In the genomic region with DNA sequence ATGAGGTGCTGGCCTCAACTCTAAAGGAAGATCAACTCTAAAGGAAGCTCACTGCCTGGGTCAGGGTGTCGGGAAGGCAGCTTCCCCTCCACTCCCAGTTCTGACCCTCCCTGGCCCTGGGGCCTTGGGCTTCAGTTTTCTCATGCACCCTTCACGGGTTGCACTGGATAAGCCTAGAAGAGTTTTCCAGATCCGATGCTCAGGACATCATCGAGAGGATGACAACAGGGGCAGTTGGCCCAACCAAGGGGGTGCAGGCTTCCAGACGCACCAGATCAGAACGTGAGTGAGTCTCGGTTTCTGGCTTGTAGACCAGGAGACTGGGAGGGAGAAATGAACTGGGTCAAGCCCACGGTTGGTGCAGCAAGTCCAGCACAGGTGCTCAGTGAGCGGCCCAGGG, we compare ENCODE assay signal across 20 cellular contexts. TPM values are rescaled to one million over a fixed set of nuclear protein-coding genes. Genes with fewer than 3 reads are reported as not detected.
DNase-seq lines count a peak whose midpoint lies in the region; ATAC-seq and TF ChIP-seq lines count a peak whose summit lies in the region.
"Had no signal": no experiment of that assay in that cellular context is flagged by ENCODE, and none has a peak within 500 bp of the region (broad histone marks: within the 10 kb centered on the region; RNA-seq: fewer than 3 reads in every experiment).

No MANE protein-coding gene starts in this region.

- H3K23ac ChIP-seq in mesenchymal stem cell (ENCODE audit: low read length in 2 of 2) (no peak overlapping the region), neuronal stem cell (ENCODE audit: low read depth, low read length, poor library complexity) (no peak overlapping the region)

- H3K79me1 ChIP-seq in mesenchymal stem cell (replicated peaks; ENCODE audit: low read length, poor library complexity, severe bottlenecking) (no peaks in the 10 kb centered on the region), neuronal stem cell (ENCODE audit: low read depth, low read length) (no peaks in the 10 kb centered on the region)

- H3K4me1 ChIP-seq in BLaER1 (peaks cover 84% of the 10 kb centered on the region), HEK293 (ENCODE audit: control insufficient read depth, insufficient read depth, low read length) (no peaks in the 10 kb centered on the region), mesenchymal stem cell (ENCODE audit: control insufficient read depth, insufficient read depth, low read depth, low read length) (peaks cover 7% of the 10 kb centered on the region), neuronal stem cell (ENCODE audit: control insufficient read depth in 2 of 2, insufficient read depth in 1 of 2, low read depth in 1 of 2, low read length in 2 of 2) (peaks cover 7 to 19% of the 10 kb centered on the region in 2 donors)
- H3K4me1 ChIP-seq: A549 had no signal

- no peak for ATAC-seq in GM18511 (IDR thresholded peaks at IDR 0.05; ENCODE audit: unreplicated experiment)
- no peak for ATAC-seq in left colon
- ATAC-seq in HG02571 (IDR thresholded peaks at IDR 0.05; ENCODE audit: unreplicated experiment), result no peak
- ATAC-seq in GM21786 (IDR thresholded peaks at IDR 0.05; ENCODE audit: unreplicated experiment), result no peak
- ATAC-seq: A549, HepG2 had no signal

- H3K14ac ChIP-seq in mesenchymal stem cell (ENCODE audit: low read length in 2 of 2) (no peak overlapping the region), neuronal stem cell (ENCODE audit: low read length) (no peak overlapping the region)

- H2BK120ac ChIP-seq in mesenchymal stem cell (ENCODE audit: low read depth, low read length) (no peak overlapping the region), neuronal stem cell (ENCODE audit: low read depth, low read length) (no peak overlapping the region)

- peak overlapping the region; percentile 28 for H4K91ac ChIP-seq in mesenchymal stem cell (ENCODE audit: low read length)
- no peak overlapping the region for H4K91ac ChIP-seq in neuronal stem cell (ENCODE audit: low read depth, low read length, poor library complexity)

- CTCF ChIA-PET in HEK293 (lab: Yijun Ruan, JAX), result no interaction called here

- no peak for TF ChIP-seq CTCF in HEK293 (tag by site-specific recombination; IDR thresholded peaks at IDR 0.05)

- H3K9ac ChIP-seq in BLaER1 (no peak overlapping the region; the same call in 1 of the 2 replicates), mesenchymal stem cell (ENCODE audit: low read length) (no peak overlapping the region), neuronal stem cell (ENCODE audit: low read depth, low read length, poor library complexity) (no peak overlapping the region)

- H2BK12ac ChIP-seq in mesenchymal stem cell (ENCODE audit: low read length in 2 of 2), result no peak overlapping the region
- H2BK12ac ChIP-seq in neuronal stem cell (ENCODE audit: low read length), result no peak overlapping the region

- no peaks in the 10 kb centered on the region for H3K27me3 ChIP-seq in BLaER1
- H3K27me3 ChIP-seq in mesenchymal stem cell (ENCODE audit: control insufficient read depth in 1 of 2, insufficient read depth in 1 of 2, low read length in 2 of 2), result no peaks in the 10 kb centered on the region
- H3K27me3 ChIP-seq in neuronal stem cell (ENCODE audit: control insufficient read depth in 3 of 3, insufficient read depth in 3 of 3, low read depth in 1 of 3, low read length in 3 of 3), result peaks cover 0 to 15% (median 2%) of the 10 kb centered on the region in 3 experiments

- H2AK5ac ChIP-seq in mesenchymal stem cell (ENCODE audit: low read length, severe bottlenecking) (no peak overlapping the region), neuronal stem cell (ENCODE audit: low read depth, low read length) (peak overlapping the region; percentile 88)

- H3K18ac ChIP-seq in mesenchymal stem cell (ENCODE audit: low read depth in 1 of 2, low read length in 2 of 2) (peak overlapping the region in 1 of 2 experiments; percentile 28), neuronal stem cell (ENCODE audit: low read length) (peak overlapping the region; percentile 86)

- intact Hi-C loops in left colon (cut with DNase I, micrococcal nuclease), result no loop called here

- 89% methylated on average over 9 of the region's 9 CpGs for WGBS in mesenchymal stem cell
- no CpG with 5 or more reads among the region's 9 CpGs for WGBS in neuronal stem cell (ENCODE audit: extremely low coverage in 2 of 2, insufficient read length in 2 of 2, insufficient replicate concordance in 1 of 2), 2 donors

- H2BK5ac ChIP-seq in mesenchymal stem cell (ENCODE audit: low read depth, low read length, poor library complexity, severe bottlenecking) (no peak overlapping the region), neuronal stem cell (ENCODE audit: low read length) (peak overlapping the region; percentile 7)

- POLR2A ChIA-PET in HEK293 (lab: Yijun Ruan, JAX), result no interaction called here

- H2BK15ac ChIP-seq in mesenchymal stem cell (ENCODE audit: low read depth, poor library complexity, severe bottlenecking), result no peak overlapping the region
- H2BK15ac ChIP-seq in neuronal stem cell (ENCODE audit: low read length), result peak overlapping the region; percentile 25

- no peaks in the 10 kb centered on the region for H4K20me1 ChIP-seq in BLaER1

- H4K8ac ChIP-seq in mesenchymal stem cell (ENCODE audit: low read length) (no peak overlapping the region), neuronal stem cell (ENCODE audit: low read depth, low read length) (no peak overlapping the region)

- H3K9me3 ChIP-seq in BLaER1, result no peaks in the 10 kb centered on the region
- H3K9me3 ChIP-seq in HEK293 (ENCODE audit: control insufficient read depth, insufficient read depth, low read depth, low read length), result no peaks in the 10 kb centered on the region
- H3K9me3 ChIP-seq in mesenchymal stem cell (ENCODE audit: control insufficient read depth, low read length), result no peaks in the 10 kb centered on the region
- no peaks in the 10 kb centered on the region for H3K9me3 ChIP-seq in neuronal stem cell (replicated peaks in 1 of 2; ENCODE audit: control insufficient read depth in 2 of 2, insufficient read depth in 1 of 2, low read depth in 1 of 2, low read length in 2 of 2)
- H3K9me3 ChIP-seq: A549 had no signal

- H3K27ac ChIP-seq in BLaER1, result peak overlapping the region; percentile 68
- H3K27ac ChIP-seq in HEK293 (ENCODE audit: extremely low read depth, low read depth, low read length), result no peak overlapping the region; the same call in 1 of the 2 replicates
- no peak overlapping the region for H3K27ac ChIP-seq in mesenchymal stem cell (ENCODE audit: low read length, poor library complexity, severe bottlenecking)
- no peak overlapping the region for H3K27ac ChIP-seq in neuronal stem cell (replicated peaks; ENCODE audit: low read length)
- H3K27ac ChIP-seq: 22Rv1 had no signal

- H3K36me3 ChIP-seq in BLaER1, result no peaks in the 10 kb centered on the region
- no peaks in the 10 kb centered on the region for H3K36me3 ChIP-seq in HEK293 (ENCODE audit: control insufficient read depth in 2 of 2, insufficient read depth in 1 of 2, low read length in 2 of 2)
- no peaks in the 10 kb centered on the region for H3K36me3 ChIP-seq in mesenchymal stem cell (ENCODE audit: control insufficient read depth in 1 of 2, insufficient read depth in 2 of 2, low read depth in 1 of 2, low read length in 2 of 2)
- H3K36me3 ChIP-seq in neuronal stem cell (replicated peaks in 1 of 2; ENCODE audit: control insufficient read depth in 2 of 2, insufficient read depth in 2 of 2, low read length in 2 of 2), result no peaks in the 10 kb centered on the region

- H3K4ac ChIP-seq in mesenchymal stem cell (ENCODE audit: low read depth in 1 of 2, low read length in 2 of 2), result no peak overlapping the region
- no peak overlapping the region for H3K4ac ChIP-seq in neuronal stem cell (ENCODE audit: low read length)

- H3K4me2 ChIP-seq in BLaER1 (peak overlapping the region; percentile 56), mesenchymal stem cell (ENCODE audit: low read length, poor library complexity, severe bottlenecking) (no peak overlapping the region), neuronal stem cell (ENCODE audit: insufficient read depth, low read length, poor library complexity, severe bottlenecking) (no peak overlapping the region)
- H3K4me2 ChIP-seq: A549 had no signal

- H3K4me3 ChIP-seq in BLaER1 (no peak overlapping the region), HEK293 (ENCODE audit: low read depth, low read length) (no peak overlapping the region), mesenchymal stem cell (ENCODE audit: insufficient read depth in 1 of 2, low read depth in 1 of 2, low read length in 2 of 2) (no peak overlapping the region), neuronal stem cell (ENCODE audit: low read length in 2 of 2) (no peak overlapping the region)
- H3K4me3 ChIP-seq: A549 had no signal

- H2AFZ ChIP-seq in mesenchymal stem cell (ENCODE audit: low read depth, low read length), result no peak overlapping the region
- H2AFZ ChIP-seq in neuronal stem cell (ENCODE audit: low read length), result no peak overlapping the region

- no peak for DNase-seq in mesenchymal stem cell
- no peak for DNase-seq in neuronal stem cell (ENCODE audit: low spot score)
- no peak for DNase-seq in left colon
- DNase-seq: C1 segment of cervical spinal cord; CD4-positive, CD25-positive, alpha-beta regulatory T cell; CD8-positive, alpha-beta memory T cell; COR-L47; DMS 273 treated with DMSO at 0.1 percent for 48 hours; DMS53; HCEC 1CT; HFFc6; KBM-7 had no signal

TF ChIP-seq in HEK293, 187 proteins besides CTCF, POLR2A, EP300 and RAD21:
- TF ChIP-seq ZNF544 (tag by site-specific recombination; IDR thresholded peaks at IDR 0.05) (no peak), ZSCAN30 (tag by site-specific recombination; IDR thresholded peaks at IDR 0.05) (no peak), ZNF223 (tag by site-specific recombination; IDR thresholded peaks at IDR 0.05) (peak; percentile 61; the same call in 1 of the 2 replicates)

RNA-seq across cellular contexts. Expression of a gene that starts 34.2 kb away (rescaled TPM):
- polyA plus RNA-seq in mesenchymal stem cell (2013, experiment 1 of 2), result 22.2 TPM
- polyA plus RNA-seq in mesenchymal stem cell (2013, experiment 2 of 2), result 22.7 TPM
- polyA plus RNA-seq in neuronal stem cell (2013, experiment 1 of 2), result 0.42 TPM
- 0.43 TPM for polyA plus RNA-seq in neuronal stem cell (2013, experiment 2 of 2)
- total RNA-seq in left colon, result 10 to 100 TPM in 1 of 2 donors, 1 to 10 TPM in 1; 2.7 to 11.6 TPM
- polyA plus RNA-seq: CD8-positive, alpha-beta memory T cell had no signal
